In the genomic region with DNA sequence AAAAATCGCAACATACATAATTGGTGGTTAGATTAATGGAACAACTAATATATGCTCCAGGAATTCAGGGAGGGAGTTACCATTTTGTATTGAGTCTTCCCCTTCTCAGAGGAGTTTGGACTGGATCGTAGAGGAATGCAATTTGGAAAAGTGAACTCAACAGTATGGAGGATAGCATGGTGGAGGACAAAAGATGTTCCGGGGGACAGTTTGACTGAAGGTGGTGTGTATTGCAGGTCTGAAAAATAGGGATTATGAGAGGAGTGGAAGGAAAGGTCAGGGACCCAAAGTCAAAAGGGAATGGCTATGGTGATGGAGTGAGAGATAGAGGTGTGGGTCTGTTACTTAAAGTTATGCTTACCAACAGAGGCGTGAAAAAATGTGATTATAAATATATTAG, we compare ENCODE assay signal across 9 cellular contexts. TPM values are rescaled to one million over a fixed set of nuclear protein-coding genes. Genes with fewer than 3 reads are reported as not detected.
DNase-seq lines count a peak whose midpoint lies in the region; ATAC-seq and TF ChIP-seq lines count a peak whose summit lies in the region.
"Had no signal": no experiment of that assay in that cellular context is flagged by ENCODE, and none has a peak within 500 bp of the region (broad histone marks: within the 10 kb centered on the region; RNA-seq: fewer than 3 reads in every experiment).

No MANE protein-coding gene starts in this region.

- intact Hi-C loops in MCF 10A (cut with micrococcal nuclease): loop anchor here (1.0 kb wide), 1 partner anchor 72 kb away; no protein-coding TSS in a partner anchor

- peak overlapping the region; percentile 94 for H3K27ac Mint-ChIP-seq in stimulated activated naive CD8-positive, alpha-beta T cell treated with anti-CD3 and anti-CD28 coated beads, Interleukin-15, Interleukin-2, amounts not matched to agents 100 ng/mL and 50 ng/mL, for 24 hours
- H3K27ac Mint-ChIP-seq in MCF 10A (ENCODE audit: low read depth, unreplicated experiment): peak overlapping the region; percentile 98

- no peak for TF ChIP-seq CTCF in MCF 10A (IDR thresholded peaks at IDR 0.05; ENCODE audit: unreplicated experiment)

- no peaks in the 10 kb centered on the region for H3K9me3 ChIP-seq in mesodermal cell (ENCODE audit: control insufficient read depth, low read length)

- peaks cover 40% of the 10 kb centered on the region for H3K36me3 ChIP-seq in mesodermal cell (ENCODE audit: control insufficient read depth, insufficient read depth, low read length)

- ATAC-seq in stimulated activated naive CD8-positive, alpha-beta T cell treated with anti-CD3 and anti-CD28 coated beads, Interleukin-15, Interleukin-2, amounts not matched to agents 100 U/mL and 50 U/mL, for 24 hours: no peak
- ATAC-seq in GM19463 (IDR thresholded peaks at IDR 0.05; ENCODE audit: unreplicated experiment) (no peak), HG03196 (IDR thresholded peaks at IDR 0.05; ENCODE audit: unreplicated experiment) (no peak), GM19467 (IDR thresholded peaks at IDR 0.05; ENCODE audit: unreplicated experiment) (no peak)

- BruUV-seq in MCF 10A (replicated peaks; lab: Mats Ljungman, UMichigan): no TSS peak

- H3K36me3 Mint-ChIP-seq in stimulated activated naive CD8-positive, alpha-beta T cell treated with anti-CD3 and anti-CD28 coated beads, Interleukin-15, Interleukin-2, amounts not matched to agents 100 ng/mL and 50 ng/mL, for 24 hours (ENCODE audit: low read depth): peaks cover 50% of the 10 kb centered on the region
- H3K36me3 Mint-ChIP-seq in MCF 10A (ENCODE audit: insufficient read depth, unreplicated experiment): peaks cover 32% of the 10 kb centered on the region

- POLR2A ChIA-PET in MCF 10A (lab: Yijun Ruan, JAX): interaction anchor here (1.2 to 3.8 kb wide), 7 partner anchors 9 to 1490 kb away, joined by 3 to 157 read pairs (median 5); a partner anchor contains a TSS

- no peaks in the 10 kb centered on the region for H3K27me3 Mint-ChIP-seq in stimulated activated naive CD8-positive, alpha-beta T cell treated with anti-CD3 and anti-CD28 coated beads, Interleukin-15, Interleukin-2, amounts not matched to agents 100 ng/mL and 50 ng/mL, for 24 hours
- H3K27me3 Mint-ChIP-seq in MCF 10A (ENCODE audit: insufficient read depth, unreplicated experiment): no peaks in the 10 kb centered on the region

- H3K27ac ChIP-seq in mesodermal cell (ENCODE audit: low read depth, low read length, severe bottlenecking): no peak overlapping the region

- WGBS in mesodermal cell (ENCODE audit: insufficient coverage in 2 of 2), 2 experiments: 86 to 87% methylated on average over 3 of the region's 4 CpGs

- no peak for DNase-seq in stimulated activated naive CD8-positive, alpha-beta T cell treated with anti-CD3 and anti-CD28 coated beads, Interleukin-15, Interleukin-2, amounts not matched to agents 100 U/mL and 50 U/mL, for 24 hours
- DNase-seq in MCF 10A (ENCODE audit: unreplicated experiment) (no peak), NCI-H128 (lab: John Stamatoyannopoulos, UW; ENCODE audit: unreplicated experiment) (no peak)
- DNase-seq: GDM1 had no signal

- CTCF ChIA-PET in MCF 10A (lab: Yijun Ruan, JAX): interaction anchor here (0.6 to 1.7 kb wide), 3 partner anchors 10 to 635 kb away, joined by 3 to 13 read pairs (median 5); no protein-coding TSS in a partner anchor

- peaks cover 39% of the 10 kb centered on the region for H3K4me1 Mint-ChIP-seq in stimulated activated naive CD8-positive, alpha-beta T cell treated with anti-CD3 and anti-CD28 coated beads, Interleukin-15, Interleukin-2, amounts not matched to agents 100 ng/mL and 50 ng/mL, for 24 hours (ENCODE audit: low read depth)
- H3K4me1 Mint-ChIP-seq in MCF 10A (ENCODE audit: insufficient read depth, unreplicated experiment): peaks cover 13% of the 10 kb centered on the region

- peak overlapping the region; percentile 91 for H3K4me3 Mint-ChIP-seq in stimulated activated naive CD8-positive, alpha-beta T cell treated with anti-CD3 and anti-CD28 coated beads, Interleukin-15, Interleukin-2, amounts not matched to agents 100 ng/mL and 50 ng/mL, for 24 hours
- H3K4me3 Mint-ChIP-seq in MCF 10A (ENCODE audit: unreplicated experiment): peak overlapping the region; percentile 99

- H3K4me3 ChIP-seq in mesodermal cell (ENCODE audit: extremely low read depth, insufficient read depth, low read length, poor library complexity, severe bottlenecking): peak overlapping the region; percentile 84

- H3K9me3 Mint-ChIP-seq in stimulated activated naive CD8-positive, alpha-beta T cell treated with anti-CD3 and anti-CD28 coated beads, Interleukin-15, Interleukin-2, amounts not matched to agents 100 ng/mL and 50 ng/mL, for 24 hours: no peaks in the 10 kb centered on the region
- H3K9me3 Mint-ChIP-seq in MCF 10A (ENCODE audit: unreplicated experiment): no peaks in the 10 kb centered on the region

- peaks cover 11% of the 10 kb centered on the region for H3K4me1 ChIP-seq in mesodermal cell (ENCODE audit: control insufficient read depth, insufficient read depth, low read length, poor library complexity, severe bottlenecking)

RNA-seq across cellular contexts. Expression of a gene that starts 1.5 kb away (rescaled TPM):
- 62.3 and 64.6 TPM in 2 replicates for total RNA-seq in MCF 10A (2022)
- polyA plus RNA-seq in mesodermal cell (2013, experiment 1 of 2): 56.8 TPM
- polyA plus RNA-seq in mesodermal cell (2013, experiment 2 of 2): 61.4 TPM

RNA-seq across cellular contexts. Expression of a gene that starts 15.4 kb away (rescaled TPM):
- total RNA-seq in MCF 10A (2022): 36.0 and 50.8 TPM in 2 replicates
- polyA plus RNA-seq in mesodermal cell (2013, experiment 1 of 2): 34.2 TPM
- 40.7 TPM for polyA plus RNA-seq in mesodermal cell (2013, experiment 2 of 2)

RNA-seq across cellular contexts. Expression of a gene that starts 15.6 kb away (rescaled TPM):
- total RNA-seq in MCF 10A (2022): 16.7 and 17.2 TPM in 2 replicates
- 22.5 TPM for polyA plus RNA-seq in mesodermal cell (2013, experiment 1 of 2)
- polyA plus RNA-seq in mesodermal cell (2013, experiment 2 of 2): 23.7 TPM
